1 cellular context compared by ENCODE assay signal in the genomic region with DNA sequence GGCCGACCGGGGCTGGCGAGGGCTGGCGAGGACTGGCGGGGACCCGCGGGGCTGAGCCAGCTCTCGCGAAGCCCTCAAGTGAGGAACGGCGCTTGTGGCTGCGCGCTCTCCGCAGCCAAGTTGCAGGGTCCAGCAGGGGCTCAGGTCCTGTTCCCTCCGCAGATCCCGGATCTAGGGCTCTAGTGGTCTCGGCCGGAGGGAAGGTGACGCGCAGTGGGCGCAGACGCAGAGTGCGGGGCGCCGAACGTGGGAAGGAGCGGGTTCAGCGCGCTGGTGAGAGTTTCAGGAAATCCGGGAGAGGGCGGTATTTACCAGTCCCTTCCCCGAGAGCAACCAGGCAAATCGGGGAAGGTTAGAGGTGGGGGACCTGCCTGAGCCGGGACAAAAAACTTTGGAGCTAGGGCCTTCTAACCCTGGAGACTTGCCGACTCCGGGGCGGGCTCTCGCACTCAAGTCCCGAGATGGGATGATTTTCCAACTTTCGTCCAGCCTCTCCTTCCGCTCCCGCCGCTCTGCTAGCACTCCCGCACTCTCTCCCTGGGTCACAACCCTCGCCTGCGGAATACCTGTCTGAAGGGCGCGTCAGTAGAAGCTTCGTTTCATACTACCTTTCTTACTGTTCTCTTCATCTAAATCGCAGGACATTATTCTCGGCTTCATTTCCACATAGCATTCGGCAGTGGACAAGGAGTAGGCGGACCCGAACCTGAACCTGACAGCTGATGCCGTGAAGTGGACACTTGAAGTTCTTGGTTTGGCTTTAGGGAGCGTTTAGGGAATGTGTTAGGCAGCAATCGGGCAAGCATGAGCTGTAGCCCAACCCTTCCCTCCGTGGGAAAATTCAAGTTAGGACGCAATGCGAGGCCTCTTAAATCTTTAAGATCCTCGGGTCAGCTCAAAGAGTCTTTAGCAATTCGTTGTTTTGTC.
TF ChIP-seq lines count a peak whose summit lies in the region.

No MANE protein-coding gene starts in this region.

TF ChIP-seq in HepG2, 621 proteins besides CTCF, POLR2A, EP300 and RAD21 (continued from another document and continues in another):
- TF ChIP-seq, protein P1, sequence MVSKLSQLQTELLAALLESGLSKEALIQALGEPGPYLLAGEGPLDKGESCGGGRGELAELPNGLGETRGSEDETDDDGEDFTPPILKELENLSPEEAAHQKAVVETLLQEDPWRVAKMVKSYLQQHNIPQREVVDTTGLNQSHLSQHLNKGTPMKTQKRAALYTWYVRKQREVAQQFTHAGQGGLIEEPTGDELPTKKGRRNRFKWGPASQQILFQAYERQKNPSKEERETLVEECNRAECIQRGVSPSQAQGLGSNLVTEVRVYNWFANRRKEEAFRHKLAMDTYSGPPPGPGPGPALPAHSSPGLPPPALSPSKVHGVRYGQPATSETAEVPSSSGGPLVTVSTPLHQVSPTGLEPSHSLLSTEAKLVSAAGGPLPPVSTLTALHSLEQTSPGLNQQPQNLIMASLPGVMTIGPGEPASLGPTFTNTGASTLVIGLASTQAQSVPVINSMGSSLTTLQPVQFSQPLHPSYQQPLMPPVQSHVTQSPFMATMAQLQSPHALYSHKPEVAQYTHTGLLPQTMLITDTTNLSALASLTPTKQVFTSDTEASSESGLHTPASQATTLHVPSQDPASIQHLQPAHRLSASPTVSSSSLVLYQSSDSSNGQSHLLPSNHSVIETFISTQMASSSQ (IDR thresholded peaks at IDR 0.05; ENCODE audit: low read depth), result no peak
- TF ChIP-seq, protein P1 (CRISPR knock-in tag; IDR thresholded peaks at IDR 0.05; ENCODE audit: borderline replicate concordance), result no peak
- TF ChIP-seq AGO1 (IDR thresholded peaks at IDR 0.05; ENCODE audit: low read depth, low read length, poor library complexity, severe bottlenecking), result no peak
- TF ChIP-seq BORCS8-MEF2B (CRISPR knock-in tag; IDR thresholded peaks at IDR 0.05), result no peak
- no peak for TF ChIP-seq KDM6A (CRISPR knock-in tag; IDR thresholded peaks at IDR 0.05; ENCODE audit: low read depth)
- no peak for TF ChIP-seq ZNF737 (CRISPR knock-in tag; IDR thresholded peaks at IDR 0.05; ENCODE audit: borderline replicate concordance)
- no peak for TF ChIP-seq POLR2G (IDR thresholded peaks at IDR 0.05; ENCODE audit: low read depth, low read length)
- no peak for TF ChIP-seq TAF15 (IDR thresholded peaks at IDR 0.05; ENCODE audit: low read depth, low read length, poor library complexity, severe bottlenecking)
- no peak for TF ChIP-seq ZFP62 (CRISPR knock-in tag; IDR thresholded peaks at IDR 0.05)
- TF ChIP-seq ZNF772 (CRISPR knock-in tag; IDR thresholded peaks at IDR 0.05), result peak; percentile 52; the same call in 1 of the 2 replicates
- no peak for TF ChIP-seq NR1H2 (CRISPR knock-in tag; IDR thresholded peaks at IDR 0.05; ENCODE audit: borderline replicate concordance, low read depth)
- TF ChIP-seq CENPT (CRISPR knock-in tag; IDR thresholded peaks at IDR 0.05; ENCODE audit: low read depth), result no peak
- no peak for TF ChIP-seq NR2C2 (CRISPR knock-in tag; IDR thresholded peaks at IDR 0.05; ENCODE audit: borderline replicate concordance)
- TF ChIP-seq, protein P2, sequence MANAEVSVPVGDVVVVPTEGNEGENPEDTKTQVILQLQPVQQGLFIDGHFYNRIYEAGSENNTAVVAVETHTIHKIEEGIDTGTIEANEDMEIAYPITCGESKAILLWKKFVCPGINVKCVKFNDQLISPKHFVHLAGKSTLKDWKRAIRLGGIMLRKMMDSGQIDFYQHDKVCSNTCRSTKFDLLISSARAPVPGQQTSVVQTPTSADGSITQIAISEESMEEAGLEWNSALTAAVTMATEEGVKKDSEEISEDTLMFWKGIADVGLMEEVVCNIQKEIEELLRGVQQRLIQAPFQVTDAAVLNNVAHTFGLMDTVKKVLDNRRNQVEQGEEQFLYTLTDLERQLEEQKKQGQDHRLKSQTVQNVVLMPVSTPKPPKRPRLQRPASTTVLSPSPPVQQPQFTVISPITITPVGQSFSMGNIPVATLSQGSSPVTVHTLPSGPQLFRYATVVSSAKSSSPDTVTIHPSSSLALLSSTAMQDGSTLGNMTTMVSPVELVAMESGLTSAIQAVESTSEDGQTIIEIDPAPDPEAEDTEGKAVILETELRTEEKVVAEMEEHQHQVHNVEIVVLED (CRISPR knock-in tag; IDR thresholded peaks at IDR 0.05; ENCODE audit: borderline replicate concordance), result 0 out of 2 replicates have a peak, but pooled peaks have one; percentile 53
- no peak for TF ChIP-seq KMT2B (CRISPR knock-in tag; IDR thresholded peaks at IDR 0.05)
- TF ChIP-seq NCOA2 (CRISPR knock-in tag; IDR thresholded peaks at IDR 0.05), result no peak
- no peak for TF ChIP-seq ZNF207 (IDR thresholded peaks at IDR 0.05; ENCODE audit: borderline replicate concordance)
- TF ChIP-seq, protein P3, sequence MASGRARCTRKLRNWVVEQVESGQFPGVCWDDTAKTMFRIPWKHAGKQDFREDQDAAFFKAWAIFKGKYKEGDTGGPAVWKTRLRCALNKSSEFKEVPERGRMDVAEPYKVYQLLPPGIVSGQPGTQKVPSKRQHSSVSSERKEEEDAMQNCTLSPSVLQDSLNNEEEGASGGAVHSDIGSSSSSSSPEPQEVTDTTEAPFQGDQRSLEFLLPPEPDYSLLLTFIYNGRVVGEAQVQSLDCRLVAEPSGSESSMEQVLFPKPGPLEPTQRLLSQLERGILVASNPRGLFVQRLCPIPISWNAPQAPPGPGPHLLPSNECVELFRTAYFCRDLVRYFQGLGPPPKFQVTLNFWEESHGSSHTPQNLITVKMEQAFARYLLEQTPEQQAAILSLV (CRISPR knock-in tag; IDR thresholded peaks at IDR 0.05; ENCODE audit: borderline replicate concordance), result no peak
- 0 out of 2 replicates have a peak, but pooled peaks have one; percentile 13 for TF ChIP-seq ZFAT (CRISPR knock-in tag; conservative IDR thresholded peaks at IDR 0.05)
- no peak for TF ChIP-seq ATF1 (CRISPR knock-in tag; IDR thresholded peaks at IDR 0.05)
- no peak for TF ChIP-seq SNAI1 (CRISPR knock-in tag; IDR thresholded peaks at IDR 0.05; ENCODE audit: borderline replicate concordance)
- TF ChIP-seq HOXD1 (CRISPR knock-in tag; IDR thresholded peaks at IDR 0.05), result 0 out of 2 replicates have a peak, but pooled peaks have one; percentile 21
- TF ChIP-seq KLF16 (CRISPR knock-in tag; IDR thresholded peaks at IDR 0.05), result peak in 1 of 2 experiments; percentile 52; a peak in 1 of 4 replicates
- no peak for TF ChIP-seq EHMT2 (IDR thresholded peaks at IDR 0.05; ENCODE audit: borderline replicate concordance, low read depth, low read length)
- TF ChIP-seq NBN (conservative IDR thresholded peaks at IDR 0.05), result no peak
- no peak for TF ChIP-seq MAFK (conservative IDR thresholded peaks at IDR 0.05 in 1 of 2, IDR thresholded peaks at IDR 0.05 in 1 of 2; ENCODE audit: low read length in 2 of 2)
- TF ChIP-seq ZNF160 (CRISPR knock-in tag; IDR thresholded peaks at IDR 0.05), result 0 out of 2 replicates have a peak, but pooled peaks have one; percentile 40
- peak; percentile 34; the same call in 1 of the 2 replicates for TF ChIP-seq ZNF788 (CRISPR knock-in tag; IDR thresholded peaks at IDR 0.05; ENCODE audit: borderline replicate concordance)
- 0 out of 2 replicates have a peak, but pooled peaks have one; percentile 13 for TF ChIP-seq CAMTA2 (CRISPR knock-in tag; IDR thresholded peaks at IDR 0.05; ENCODE audit: borderline replicate concordance)
- TF ChIP-seq, protein P4, sequence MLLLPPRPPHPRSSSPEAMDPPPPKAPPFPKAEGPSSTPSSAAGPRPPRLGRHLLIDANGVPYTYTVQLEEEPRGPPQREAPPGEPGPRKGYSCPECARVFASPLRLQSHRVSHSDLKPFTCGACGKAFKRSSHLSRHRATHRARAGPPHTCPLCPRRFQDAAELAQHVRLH (CRISPR knock-in tag; IDR thresholded peaks at IDR 0.05; ENCODE audit: borderline replicate concordance, low read depth), result peak; percentile 60; the same call in 1 of the 2 replicates
- no peak for TF ChIP-seq ZSCAN12 (CRISPR knock-in tag; IDR thresholded peaks at IDR 0.05)
- TF ChIP-seq, protein P5, sequence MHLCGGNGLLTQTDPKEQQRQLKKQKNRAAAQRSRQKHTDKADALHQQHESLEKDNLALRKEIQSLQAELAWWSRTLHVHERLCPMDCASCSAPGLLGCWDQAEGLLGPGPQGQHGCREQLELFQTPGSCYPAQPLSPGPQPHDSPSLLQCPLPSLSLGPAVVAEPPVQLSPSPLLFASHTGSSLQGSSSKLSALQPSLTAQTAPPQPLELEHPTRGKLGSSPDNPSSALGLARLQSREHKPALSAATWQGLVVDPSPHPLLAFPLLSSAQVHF (CRISPR knock-in tag; IDR thresholded peaks at IDR 0.05), result no peak
- TF ChIP-seq, protein P6, sequence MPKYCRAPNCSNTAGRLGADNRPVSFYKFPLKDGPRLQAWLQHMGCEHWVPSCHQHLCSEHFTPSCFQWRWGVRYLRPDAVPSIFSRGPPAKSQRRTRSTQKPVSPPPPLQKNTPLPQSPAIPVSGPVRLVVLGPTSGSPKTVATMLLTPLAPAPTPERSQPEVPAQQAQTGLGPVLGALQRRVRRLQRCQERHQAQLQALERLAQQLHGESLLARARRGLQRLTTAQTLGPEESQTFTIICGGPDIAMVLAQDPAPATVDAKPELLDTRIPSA (CRISPR knock-in tag; IDR thresholded peaks at IDR 0.05; ENCODE audit: borderline replicate concordance), result no peak; the same call in 1 of the 2 replicates
- TF ChIP-seq TBL1XR1 (IDR thresholded peaks at IDR 0.05; ENCODE audit: borderline replicate concordance, low read length, partially characterized antibody), result no peak
- TF ChIP-seq, protein P7, sequence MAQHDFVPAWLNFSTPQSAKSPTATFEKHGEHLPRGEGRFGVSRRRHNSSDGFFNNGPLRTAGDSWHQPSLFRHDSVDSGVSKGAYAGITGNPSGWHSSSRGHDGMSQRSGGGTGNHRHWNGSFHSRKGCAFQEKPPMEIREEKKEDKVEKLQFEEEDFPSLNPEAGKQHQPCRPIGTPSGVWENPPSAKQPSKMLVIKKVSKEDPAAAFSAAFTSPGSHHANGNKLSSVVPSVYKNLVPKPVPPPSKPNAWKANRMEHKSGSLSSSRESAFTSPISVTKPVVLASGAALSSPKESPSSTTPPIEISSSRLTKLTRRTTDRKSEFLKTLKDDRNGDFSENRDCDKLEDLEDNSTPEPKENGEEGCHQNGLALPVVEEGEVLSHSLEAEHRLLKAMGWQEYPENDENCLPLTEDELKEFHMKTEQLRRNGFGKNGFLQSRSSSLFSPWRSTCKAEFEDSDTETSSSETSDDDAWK (CRISPR knock-in tag; IDR thresholded peaks at IDR 0.05), result no peak
- TF ChIP-seq ATF7-NPFF (CRISPR knock-in tag; IDR thresholded peaks at IDR 0.05; ENCODE audit: low read depth), result peak; percentile 74
- peak; percentile 1; the same call in 1 of the 2 replicates for TF ChIP-seq ZFY (CRISPR knock-in tag; IDR thresholded peaks at IDR 0.05)
- TF ChIP-seq, protein P8, sequence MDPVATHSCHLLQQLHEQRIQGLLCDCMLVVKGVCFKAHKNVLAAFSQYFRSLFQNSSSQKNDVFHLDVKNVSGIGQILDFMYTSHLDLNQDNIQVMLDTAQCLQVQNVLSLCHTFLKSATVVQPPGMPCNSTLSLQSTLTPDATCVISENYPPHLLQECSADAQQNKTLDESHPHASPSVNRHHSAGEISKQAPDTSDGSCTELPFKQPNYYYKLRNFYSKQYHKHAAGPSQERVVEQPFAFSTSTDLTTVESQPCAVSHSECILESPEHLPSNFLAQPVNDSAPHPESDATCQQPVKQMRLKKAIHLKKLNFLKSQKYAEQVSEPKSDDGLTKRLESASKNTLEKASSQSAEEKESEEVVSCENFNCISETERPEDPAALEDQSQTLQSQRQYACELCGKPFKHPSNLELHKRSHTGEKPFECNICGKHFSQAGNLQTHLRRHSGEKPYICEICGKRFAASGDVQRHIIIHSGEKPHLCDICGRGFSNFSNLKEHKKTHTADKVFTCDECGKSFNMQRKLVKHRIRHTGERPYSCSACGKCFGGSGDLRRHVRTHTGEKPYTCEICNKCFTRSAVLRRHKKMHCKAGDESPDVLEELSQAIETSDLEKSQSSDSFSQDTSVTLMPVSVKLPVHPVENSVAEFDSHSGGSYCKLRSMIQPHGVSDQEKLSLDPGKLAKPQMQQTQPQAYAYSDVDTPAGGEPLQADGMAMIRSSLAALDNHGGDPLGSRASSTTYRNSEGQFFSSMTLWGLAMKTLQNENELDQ (CRISPR knock-in tag; IDR thresholded peaks at IDR 0.05; ENCODE audit: borderline replicate concordance), result no peak
- no peak for TF ChIP-seq RFX1 (IDR thresholded peaks at IDR 0.05)
- no peak for TF ChIP-seq ONECUT2 (CRISPR knock-in tag; IDR thresholded peaks at IDR 0.05)
- no peak for TF ChIP-seq ZNF20 (CRISPR knock-in tag; IDR thresholded peaks at IDR 0.05)
- TF ChIP-seq, protein P9, sequence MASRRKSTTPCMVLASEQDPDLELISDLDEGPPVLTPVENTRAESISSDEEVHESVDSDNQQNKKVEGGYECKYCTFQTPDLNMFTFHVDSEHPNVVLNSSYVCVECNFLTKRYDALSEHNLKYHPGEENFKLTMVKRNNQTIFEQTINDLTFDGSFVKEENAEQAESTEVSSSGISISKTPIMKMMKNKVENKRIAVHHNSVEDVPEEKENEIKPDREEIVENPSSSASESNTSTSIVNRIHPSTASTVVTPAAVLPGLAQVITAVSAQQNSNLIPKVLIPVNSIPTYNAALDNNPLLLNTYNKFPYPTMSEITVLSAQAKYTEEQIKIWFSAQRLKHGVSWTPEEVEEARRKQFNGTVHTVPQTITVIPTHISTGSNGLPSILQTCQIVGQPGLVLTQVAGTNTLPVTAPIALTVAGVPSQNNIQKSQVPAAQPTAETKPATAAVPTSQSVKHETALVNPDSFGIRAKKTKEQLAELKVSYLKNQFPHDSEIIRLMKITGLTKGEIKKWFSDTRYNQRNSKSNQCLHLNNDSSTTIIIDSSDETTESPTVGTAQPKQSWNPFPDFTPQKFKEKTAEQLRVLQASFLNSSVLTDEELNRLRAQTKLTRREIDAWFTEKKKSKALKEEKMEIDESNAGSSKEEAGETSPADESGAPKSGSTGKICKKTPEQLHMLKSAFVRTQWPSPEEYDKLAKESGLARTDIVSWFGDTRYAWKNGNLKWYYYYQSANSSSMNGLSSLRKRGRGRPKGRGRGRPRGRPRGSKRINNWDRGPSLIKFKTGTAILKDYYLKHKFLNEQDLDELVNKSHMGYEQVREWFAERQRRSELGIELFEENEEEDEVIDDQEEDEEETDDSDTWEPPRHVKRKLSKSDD (CRISPR knock-in tag; IDR thresholded peaks at IDR 0.05; ENCODE audit: low read depth), result no peak
- TF ChIP-seq, protein P10, sequence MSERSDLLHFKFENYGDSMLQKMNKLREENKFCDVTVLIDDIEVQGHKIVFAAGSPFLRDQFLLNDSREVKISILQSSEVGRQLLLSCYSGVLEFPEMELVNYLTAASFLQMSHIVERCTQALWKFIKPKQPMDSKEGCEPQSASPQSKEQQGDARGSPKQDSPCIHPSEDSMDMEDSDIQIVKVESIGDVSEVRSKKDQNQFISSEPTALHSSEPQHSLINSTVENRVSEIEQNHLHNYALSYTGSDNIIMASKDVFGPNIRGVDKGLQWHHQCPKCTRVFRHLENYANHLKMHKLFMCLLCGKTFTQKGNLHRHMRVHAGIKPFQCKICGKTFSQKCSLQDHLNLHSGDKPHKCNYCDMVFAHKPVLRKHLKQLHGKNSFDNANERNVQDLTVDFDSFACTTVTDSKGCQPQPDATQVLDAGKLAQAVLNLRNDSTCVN (CRISPR knock-in tag; IDR thresholded peaks at IDR 0.05; ENCODE audit: borderline replicate concordance), result 0 out of 2 replicates have a peak, but pooled peaks have one; percentile 22
